Comparison of ENCODE assay signal across 25 cellular contexts in genomic region chr14:69811227-69811867, GRCh38. TPM values are rescaled to one million over a fixed set of nuclear protein-coding genes. Genes with fewer than 3 reads are reported as not detected.
"Had no signal": no experiment of that assay in that cellular context is flagged by ENCODE, and none has a peak within 500 bp of the region (broad histone marks: within the 10 kb centered on the region; RNA-seq: fewer than 3 reads in every experiment).

No MANE protein-coding gene starts in this region.

- H3K27ac ChIP-seq: HL-60, SJSA1, SK-N-MC had no signal

- DNase-seq: IMR-90, Karpas-422, KG1, MG63, NCI-H1092, NCI-H1105 treated with DMSO at 0.1 percent for 48 hours, NCI-H1417 treated with DMSO at 0.1 percent for 48 hours, NCI-H146, NCI-H1694 treated with DMSO at 0.1 percent for 48 hours, NCI-H1930, NCI-H2081, NCI-H2107, NCI-H226, NCI-H446, NCI-H510A, NCI-H524 treated with DMSO at 0.1 percent for 48 hours, NCI-H69, NCI-H774, Right ventricle myocardium superior, RPMI8226, SIG-M5, SW 1271 had no signal

- H3K9me3 ChIP-seq: MG63, SJSA1 had no signal

- H3K27me3 ChIP-seq: MG63 had no signal

- H3K4me3 ChIP-seq: MG63, SJSA1, SK-N-MC had no signal

- H3K4me1 ChIP-seq: SJSA1 had no signal

- H3K36me3 ChIP-seq: MG63, SJSA1 had no signal

RNA-seq across cellular contexts. Expression of gene SLC10A1, which starts 14.3 kb away (rescaled TPM):
- total RNA-seq: IMR-90, Right ventricle myocardium superior, SJSA1 had no signal
